20 cellular contexts compared by ENCODE assay signal in the genomic region with DNA sequence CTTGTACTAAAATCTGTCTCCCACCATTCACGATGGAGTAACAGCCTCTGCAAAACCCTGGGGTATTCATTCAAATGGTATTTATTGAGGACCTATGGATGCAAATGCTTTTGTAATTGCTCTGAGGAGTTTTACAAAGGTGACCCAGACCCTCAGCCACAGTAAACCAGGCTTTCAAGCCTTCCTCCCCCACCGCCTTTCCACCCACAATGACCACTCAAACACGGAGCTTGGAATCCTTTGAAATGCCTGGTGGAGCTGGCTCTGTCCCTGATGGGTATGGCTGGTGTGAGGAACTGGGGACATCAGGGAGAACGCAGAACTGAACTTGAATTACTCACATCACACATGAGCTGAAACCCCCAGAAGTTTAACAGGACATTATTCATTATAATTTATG.
DNase-seq lines count a peak whose midpoint lies in the region; ATAC-seq and TF ChIP-seq lines count a peak whose summit lies in the region.
"Had no signal": no experiment of that assay in that cellular context is flagged by ENCODE, and none has a peak within 500 bp of the region (broad histone marks: within the 10 kb centered on the region; RNA-seq: fewer than 3 reads in every experiment).

No MANE protein-coding gene starts in this region.

- intact Hi-C loops in sigmoid colon (cut with DNase I): no loop called here

- no peak overlapping the region for H2AFZ ChIP-seq in DND-41 (ENCODE audit: low read depth, low read length)

- peaks cover 45% of the 10 kb centered on the region for H3K36me3 ChIP-seq in DND-41 (ENCODE audit: insufficient read depth, low read length)
- peaks cover 42% of the 10 kb centered on the region for H3K36me3 ChIP-seq in KOPT-K1 (ENCODE audit: insufficient read depth, low read length)
- no peaks in the 10 kb centered on the region for H3K36me3 ChIP-seq in sigmoid colon

- H3K4me1 ChIP-seq in DND-41 (ENCODE audit: insufficient read depth, low read length) (peaks cover 44% of the 10 kb centered on the region), sigmoid colon (no peaks in the 10 kb centered on the region)
- H3K4me1 ChIP-seq: A549, Caco-2 had no signal

- 53 to 66% methylated on average over 4 of the region's 4 CpGs for whole genome bisulfite sequencing in sigmoid colon, 2 donors

- ATAC-seq in DND-41 (ENCODE audit: insufficient read depth, low read depth) (no peak), GM21529 (IDR thresholded peaks at IDR 0.05; ENCODE audit: unreplicated experiment) (no peak), HG02973 (IDR thresholded peaks at IDR 0.05; ENCODE audit: unreplicated experiment) (no peak)
- ATAC-seq: A549; CD8-positive, alpha-beta T cell; GM12878 had no signal

- no peak for TF ChIP-seq POLR2A in sigmoid colon (IDR thresholded peaks at IDR 0.05)

- TF ChIP-seq EP300 in sigmoid colon (IDR thresholded peaks at IDR 0.05): no peak

- H3K27me3 ChIP-seq in DND-41 (ENCODE audit: insufficient read depth, low read length, poor library complexity) (no peaks in the 10 kb centered on the region), sigmoid colon (peaks cover 0 to 4% (median 0%) of the 10 kb centered on the region in 3 donors)
- H3K27me3 ChIP-seq: BLaER1 treated with 17β-estradiol and CSF1 and Interleukin-3, amounts not matched to agents 10 nM and 100 nM had no signal

- H3K9me3 ChIP-seq in DND-41 (ENCODE audit: insufficient read depth, low read length, severe bottlenecking) (no peaks in the 10 kb centered on the region), KOPT-K1 (ENCODE audit: insufficient read depth, low read length, poor library complexity, severe bottlenecking) (peaks cover 7% of the 10 kb centered on the region), sigmoid colon (no peaks in the 10 kb centered on the region)
- H3K9me3 ChIP-seq: A549, Caco-2 had no signal

- no peak for DNase-seq in DND-41
- DNase-seq in NCI-H526 treated with DMSO at 0.1 percent for 48 hours (lab: John Stamatoyannopoulos, UW): peak; percentile 65
- peak; percentile 82 for DNase-seq in islet precursor cell
- DNase-seq in sigmoid colon: no peak
- DNase-seq: AML-193; Caco-2; Calu3; CD4-positive, alpha-beta T cell; CD8-positive, alpha-beta T cell; DMS79 treated with DMSO at 0.1 percent for 48 hours; EL; GDM1 had no signal

- H3K9ac ChIP-seq in DND-41 (ENCODE audit: low read depth, low read length): no peak overlapping the region
- H3K9ac ChIP-seq: BLaER1 treated with 17β-estradiol and CSF1 and Interleukin-3, amounts not matched to agents 10 nM and 100 nM had no signal

- H3K4me3 ChIP-seq in DND-41 (ENCODE audit: low read depth in 1 of 2, low read length in 2 of 2): no peak overlapping the region
- no peak overlapping the region for H3K4me3 ChIP-seq in sigmoid colon
- H3K4me3 ChIP-seq: A549; BLaER1 treated with 17β-estradiol and CSF1 and Interleukin-3, amounts not matched to agents 10 nM and 100 nM; GM12878 had no signal

- H3K79me2 ChIP-seq in DND-41 (ENCODE audit: insufficient read depth, low read length): peaks cover 10% of the 10 kb centered on the region

- TF ChIP-seq CTCF in DND-41 (IDR thresholded peaks at IDR 0.05; ENCODE audit: borderline replicate concordance, extremely low read depth, low read length, poor library complexity, severe bottlenecking) (no peak), sigmoid colon (IDR thresholded peaks at IDR 0.05) (no peak)

- no peak overlapping the region for H3K4me2 ChIP-seq in DND-41 (ENCODE audit: insufficient read depth, low read length)
- H3K4me2 ChIP-seq: A549; BLaER1 treated with 17β-estradiol and CSF1 and Interleukin-3, amounts not matched to agents 10 nM and 100 nM had no signal

- H4K20me1 ChIP-seq in DND-41 (ENCODE audit: insufficient read depth, low read length): no peaks in the 10 kb centered on the region

- H3K27ac ChIP-seq in DND-41 (ENCODE audit: low read length) (peak overlapping the region; percentile 38; the same call in 1 of the 2 replicates), KOPT-K1 (ENCODE audit: low read depth, low read length, poor library complexity, severe bottlenecking) (peak overlapping the region; percentile 32), sigmoid colon (no peak overlapping the region)
- H3K27ac ChIP-seq: 22Rv1; A549; BLaER1 treated with 17β-estradiol and CSF1 and Interleukin-3, amounts not matched to agents 10 nM and 100 nM; C4-2B had no signal

Comparison
In these comparisons a context has a peak if more than half of its experiments do, and no peak if none do; other contexts are left out.
1. DNase-seq: peak in NCI-H526 treated with DMSO at 0.1 percent for 48 hours (single experiment) and islet precursor cell (single experiment); none in DND-41 (single experiment) and sigmoid colon (single experiment).
2. H3K27ac ChIP-seq: peak in DND-41 (single experiment) and KOPT-K1 (single experiment); none in sigmoid colon (0 of 4).